ENCODE assay signal across 8 cellular contexts in genomic region chr1:203326830-203327683, GRCh38. TPM values are rescaled to one million over a fixed set of nuclear protein-coding genes. Genes with fewer than 3 reads are reported as not detected.
A peak's percentile ranks its signal among the peaks of the same experiment; 100 is the strongest.
DNase-seq lines count a peak whose midpoint lies in the region; ATAC-seq lines count a peak whose summit lies in the region.

No MANE protein-coding gene starts in this region.

- no peaks in the 10 kb centered on the region for H3K27me3 Mint-ChIP-seq in activated CD4-positive, alpha-beta T cell treated with anti-CD3 and anti-CD28 coated beads for 36 hours

- DNase-seq in AML-193 (lab: John Stamatoyannopoulos, UW): peak; percentile 84 to 90
- DNase-seq in GM19238 (ENCODE audit: insufficient read length, low spot score): peak; percentile 87
- peak; percentile 93 for DNase-seq in NCI-H510A (lab: John Stamatoyannopoulos, UW)
- DNase-seq in activated CD4-positive, alpha-beta T cell treated with anti-CD3 and anti-CD28 coated beads for 36 hours: peak; percentile 97
- DNase-seq in stimulated activated CD4-positive, alpha-beta T cell treated with anti-CD3 and anti-CD28 coated beads, Interleukin-1b, Interleukin-23, amount 100 ng/mL, for 4 hours (ENCODE audit: low read depth in 2 of 2): peak; percentile 89

- H3K4me1 Mint-ChIP-seq in activated CD4-positive, alpha-beta T cell treated with anti-CD3 and anti-CD28 coated beads for 36 hours: peaks cover 66% of the 10 kb centered on the region

- intact Hi-C loops in activated CD4-positive, alpha-beta T cell treated with anti-CD3 and anti-CD28 coated beads for 36 hours (cut with DNase I, micrococcal nuclease): loop anchor here (1.0 to 10.0 kb wide), 14 partner anchors 11 to 1958 kb away; partner anchors contain the start of genes BTG2 (in 2 of the 2), ADIPOR1 (in 1 of the 2), ATP2B4 (in 1 of the 2) and KDM5B (in 1 of the 2)

- POLR2A ChIA-PET in activated CD4-positive, alpha-beta T cell treated with anti-CD3 and anti-CD28 coated beads for 36 hours (lab: Charles Lee): interaction anchor here (0.6 to 5.3 kb wide), 8 partner anchors 14 to 158 kb away, joined by 4 to 97 read pairs (median 7); partner anchors contain the start of gene BTG2

- H3K9me3 Mint-ChIP-seq in activated CD4-positive, alpha-beta T cell treated with anti-CD3 and anti-CD28 coated beads for 36 hours (ENCODE audit: low read depth): no peaks in the 10 kb centered on the region

- peak overlapping the region; percentile 96 for H3K27ac Mint-ChIP-seq in activated CD4-positive, alpha-beta T cell treated with anti-CD3 and anti-CD28 coated beads for 36 hours

- CTCF ChIA-PET in activated CD4-positive, alpha-beta T cell treated with anti-CD3 and anti-CD28 coated beads for 36 hours (lab: Charles Lee): interaction anchor here (0.6 to 9.9 kb wide), 16 partner anchors 12 to 1214 kb away, joined by 3 to 249 read pairs (median 4); no protein-coding TSS in a partner anchor

- no peaks in the 10 kb centered on the region for H3K27me3 ChIP-seq in layer of hippocampus (ENCODE audit: control insufficient read depth, insufficient read depth, low read length)

- H3K4me3 Mint-ChIP-seq in activated CD4-positive, alpha-beta T cell treated with anti-CD3 and anti-CD28 coated beads for 36 hours: peak overlapping the region; percentile 72

- no peaks in the 10 kb centered on the region for H3K36me3 Mint-ChIP-seq in activated CD4-positive, alpha-beta T cell treated with anti-CD3 and anti-CD28 coated beads for 36 hours (ENCODE audit: low read depth)

- H3K27ac ChIP-seq in cingulate gyrus (ENCODE audit: low read depth, low read length) (peak overlapping the region; percentile 90), layer of hippocampus (ENCODE audit: low read depth, low read length) (peak overlapping the region; percentile 96)

- ATAC-seq in HG03439 (IDR thresholded peaks at IDR 0.05; ENCODE audit: unreplicated experiment): peak; percentile 70
- peak; percentile 84 for ATAC-seq in activated CD4-positive, alpha-beta T cell treated with anti-CD3 and anti-CD28 coated beads for 36 hours

RNA-seq across cellular contexts. Expression of gene BTG2, which starts 21.7 kb away (rescaled TPM):
- total RNA-seq in activated CD4-positive, alpha-beta T cell treated with anti-CD3 and anti-CD28 coated beads for 36 hours: 100 to 1,000 TPM; 114 to 142 TPM

RNA-seq across cellular contexts. Expression of gene FMOD, which starts 23.9 kb away (rescaled TPM):
- total RNA-seq in activated CD4-positive, alpha-beta T cell treated with anti-CD3 and anti-CD28 coated beads for 36 hours: under 1 TPM; 0.87 to 0.98 TPM

Comparison
In these comparisons a context has a peak if more than half of its experiments do, and no peak if none do; other contexts are left out.
1. Peak in every context shown above with its lines: DNase-seq, ATAC-seq and H3K27ac ChIP-seq.